ENCODE assay signal across 1 cellular context in genomic region chr1:219906924-219907771, GRCh38.
TF ChIP-seq lines count a peak whose summit lies in the region.

No MANE protein-coding gene starts in this region.

TF ChIP-seq in K562, 482 proteins besides CTCF, POLR2A, EP300 and RAD21 (continued from another document and continues in another):
- peak; percentile 25; the same call in 1 of the 2 replicates for TF ChIP-seq C11orf30 (IDR thresholded peaks at IDR 0.05; ENCODE audit: low read depth)
- no peak for TF ChIP-seq HNRNPH1 (optimal IDR thresholded peaks at IDR 0.05; ENCODE audit: low read depth, low read length)
- peak; percentile 6; the same call in 1 of the 2 replicates for TF ChIP-seq GABPB1 (CRISPR knock-in tag; IDR thresholded peaks at IDR 0.05)
- TF ChIP-seq CLOCK (CRISPR knock-in tag; IDR thresholded peaks at IDR 0.05; ENCODE audit: borderline replicate concordance) = no peak
- no peak for TF ChIP-seq ZNF146 (CRISPR knock-in tag; IDR thresholded peaks at IDR 0.05; ENCODE audit: unreplicated experiment)
- no peak for TF ChIP-seq FOXA1 (IDR thresholded peaks at IDR 0.05; ENCODE audit: borderline replicate concordance)
- TF ChIP-seq USF2 (CRISPR knock-in tag; IDR thresholded peaks at IDR 0.05) = no peak
- TF ChIP-seq ZC3H11A (IDR thresholded peaks at IDR 0.05; ENCODE audit: low read depth, low read length) = no peak
- TF ChIP-seq CHD2 (IDR thresholded peaks at IDR 0.05; ENCODE audit: low read depth, low read length) = no peak
- no peak for TF ChIP-seq XRCC4 (IDR thresholded peaks at IDR 0.05; ENCODE audit: extremely low read depth, insufficient read depth, insufficient read length)
- TF ChIP-seq TAF15 (IDR thresholded peaks at IDR 0.05; ENCODE audit: low read depth, low read length) = no peak
- no peak for TF ChIP-seq CBX2 (IDR thresholded peaks at IDR 0.05; ENCODE audit: insufficient read depth, low read length, poor library complexity, severe bottlenecking)
- peak in 1 of 2 experiments; percentile 57; a peak in 2 of 4 replicates for TF ChIP-seq NRF1 (conservative IDR thresholded peaks at IDR 0.05 in 1 of 2, IDR thresholded peaks at IDR 0.05 in 1 of 2)
- no peak for TF ChIP-seq FOXO4 (CRISPR knock-in tag; IDR thresholded peaks at IDR 0.05)
- TF ChIP-seq SIX5 (IDR thresholded peaks at IDR 0.05; ENCODE audit: borderline replicate concordance in 1 of 2, insufficient read depth in 1 of 2, low read depth in 1 of 2, low read length in 2 of 2) = no peak
- no peak for TF ChIP-seq ZNF224 (CRISPR knock-in tag; IDR thresholded peaks at IDR 0.05)
- no peak for TF ChIP-seq ZNF263 (CRISPR knock-in tag; IDR thresholded peaks at IDR 0.05; ENCODE audit: borderline replicate concordance)
- TF ChIP-seq XRCC5 (IDR thresholded peaks at IDR 0.05; ENCODE audit: low read depth, low read length) = peak; percentile 29; the same call in 1 of the 2 replicates
- TF ChIP-seq MBD1 (CRISPR knock-in tag; IDR thresholded peaks at IDR 0.05) = no peak
- no peak; the same call in 1 of the 2 replicates for TF ChIP-seq THRAP3 (IDR thresholded peaks at IDR 0.05; ENCODE audit: borderline replicate concordance)
- no peak for TF ChIP-seq ZNF668 (CRISPR knock-in tag; IDR thresholded peaks at IDR 0.05)
- TF ChIP-seq HCFC1 (IDR thresholded peaks at IDR 0.05; ENCODE audit: low read depth, low read length) = no peak
- TF ChIP-seq CEBPB (tag; IDR thresholded peaks at IDR 0.05) = peak; percentile 100
- peak; percentile 99 for TF ChIP-seq LCOR (CRISPR knock-in tag; IDR thresholded peaks at IDR 0.05)
- TF ChIP-seq TRIM24 (IDR thresholded peaks at IDR 0.05) = peak; percentile 96
- no peak for TF ChIP-seq NR2C2 (CRISPR knock-in tag; IDR thresholded peaks at IDR 0.05)
- 0 out of 2 replicates have a peak, but pooled peaks have one; percentile 33 for TF ChIP-seq NR2C2 (tag; IDR thresholded peaks at IDR 0.05)
- peak; percentile 95 to 99 for TF ChIP-seq RCOR1 (IDR thresholded peaks at IDR 0.05; ENCODE audit: borderline replicate concordance in 1 of 2, low read depth in 2 of 2, low read length in 2 of 2)
- TF ChIP-seq ARID1B (IDR thresholded peaks at IDR 0.05) = peak; percentile 99
- peak; percentile 88 for TF ChIP-seq HMGN3 (IDR thresholded peaks at IDR 0.05; ENCODE audit: borderline replicate concordance, extremely low read depth, insufficient read length, low read depth, low read length)
- TF ChIP-seq TEAD2 (tag; IDR thresholded peaks at IDR 0.05) = no peak
- TF ChIP-seq BRF2 (IDR thresholded peaks at IDR 0.05; ENCODE audit: borderline replicate concordance, insufficient read depth, insufficient read length) = no peak
- peak; percentile 92 to 93 for TF ChIP-seq HDAC1 (IDR thresholded peaks at IDR 0.05)
- TF ChIP-seq THRB (CRISPR knock-in tag; conservative IDR thresholded peaks at IDR 0.05) = no peak
- peak; percentile 53 for TF ChIP-seq BHLHE40 (IDR thresholded peaks at IDR 0.05; ENCODE audit: low read length)
- TF ChIP-seq IFI16 (CRISPR knock-in tag; IDR thresholded peaks at IDR 0.05) = no peak
- TF ChIP-seq ZNF696 (CRISPR knock-in tag; conservative IDR thresholded peaks at IDR 0.05) = no peak
- no peak for TF ChIP-seq CHD1 (IDR thresholded peaks at IDR 0.05; ENCODE audit: low read length)
- TF ChIP-seq TARDBP (IDR thresholded peaks at IDR 0.05) = no peak; the same call in 1 of the 2 replicates
- 0 out of 2 replicates have a peak, but pooled peaks have one; percentile 34 for TF ChIP-seq MEF2A (IDR thresholded peaks at IDR 0.05; ENCODE audit: control insufficient read depth, low read depth, low read length)
- TF ChIP-seq DDX20 (tag; IDR thresholded peaks at IDR 0.05; ENCODE audit: low read depth) = 0 out of 2 replicates have a peak, but pooled peaks have one; percentile 38
- peak; percentile 92 for TF ChIP-seq SMAD4 (CRISPR knock-in tag; conservative IDR thresholded peaks at IDR 0.05)
- TF ChIP-seq ZNF79 (CRISPR knock-in tag; IDR thresholded peaks at IDR 0.05; ENCODE audit: low read depth) = no peak
- TF ChIP-seq TFAP4 (CRISPR knock-in tag; IDR thresholded peaks at IDR 0.05; ENCODE audit: borderline replicate concordance) = peak; percentile 46
- TF ChIP-seq FOXP4 (CRISPR knock-in tag; IDR thresholded peaks at IDR 0.05; ENCODE audit: borderline replicate concordance) = no peak
- TF ChIP-seq SLC30A9 (CRISPR knock-in tag; IDR thresholded peaks at IDR 0.05) = no peak
- peak; percentile 88 for TF ChIP-seq IRF9 (tag; IDR thresholded peaks at IDR 0.05)
- TF ChIP-seq SFPQ (IDR thresholded peaks at IDR 0.05; ENCODE audit: low read depth, low read length) = no peak
- no peak for TF ChIP-seq THRA (IDR thresholded peaks at IDR 0.05)
- TF ChIP-seq ZNF780A (CRISPR knock-in tag; IDR thresholded peaks at IDR 0.05) = no peak
- peak; percentile 68 for TF ChIP-seq NFE2 (IDR thresholded peaks at IDR 0.05; ENCODE audit: low read depth)
